ENCODE assay signal across 25 cellular contexts in the genomic region with DNA sequence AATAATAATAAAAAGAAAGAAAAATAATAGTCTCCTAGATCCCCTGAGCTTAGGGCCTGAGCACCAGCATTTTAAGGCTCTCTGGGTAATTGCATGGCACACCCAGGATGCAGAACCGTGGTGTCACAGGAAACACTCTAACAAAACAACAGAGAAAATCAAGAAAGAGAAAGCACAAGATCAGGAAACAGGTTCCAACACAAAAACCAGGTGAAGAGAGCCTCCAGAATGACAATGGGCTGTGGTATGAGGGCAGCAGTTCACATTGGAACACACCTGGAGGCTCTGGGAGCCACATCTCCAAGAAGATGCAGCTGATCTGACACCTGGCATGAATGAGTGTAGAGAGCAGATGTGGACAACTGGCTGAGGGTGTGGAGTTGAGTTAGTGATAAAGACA. TPM values are rescaled to one million over a fixed set of nuclear protein-coding genes. Genes with fewer than 3 reads are reported as not detected.
A peak's percentile ranks its signal among the peaks of the same experiment; 100 is the strongest.
DNase-seq lines count a peak whose midpoint lies in the region; ATAC-seq, FAIRE-seq and TF ChIP-seq lines count a peak whose summit lies in the region.
"Had no signal": no experiment of that assay in that cellular context is flagged by ENCODE, and none has a peak within 500 bp of the region (broad histone marks: within the 10 kb centered on the region; RNA-seq: fewer than 3 reads in every experiment).

No MANE protein-coding gene starts in this region.

- H3K27me3 Mint-ChIP-seq in activated naive CD4-positive, alpha-beta T cell treated with anti-CD3 and anti-CD28 coated beads for 36 hours (ENCODE audit: low read depth): no peaks in the 10 kb centered on the region
- peaks cover 5% of the 10 kb centered on the region for H3K27me3 Mint-ChIP-seq in T-helper 2 cell treated with Interferon-gamma antibody and Interleukin-4, amounts not matched to agents 5 μg/mL and 100 μg/mL, for 36 hours (ENCODE audit: low read depth)

- H3K4ac ChIP-seq in H1 (replicated peaks; ENCODE audit: insufficient read length, low read depth, low read length): no peak overlapping the region

- no peak for TF ChIP-seq POLR2A in H1 (IDR thresholded peaks at IDR 0.05; ENCODE audit: control extremely low read depth in 1 of 2, low read depth in 2 of 2, low read length in 2 of 2)

- H3K9ac ChIP-seq in H1 (replicated peaks in 1 of 4; ENCODE audit: extremely low read depth in 1 of 4, low read depth in 3 of 4, low read length in 3 of 4): no peak overlapping the region
- H3K9ac ChIP-seq: parathyroid adenoma had no signal

- H3K27ac Mint-ChIP-seq in activated naive CD4-positive, alpha-beta T cell treated with anti-CD3 and anti-CD28 coated beads for 36 hours: peak overlapping the region; percentile 81
- H3K27ac Mint-ChIP-seq in T-helper 2 cell treated with Interferon-gamma antibody and Interleukin-4, amounts not matched to agents 5 μg/mL and 100 μg/mL, for 36 hours: peak overlapping the region; percentile 92
- H3K27ac Mint-ChIP-seq: dendritic cell treated with granulocyte-macrophage colony-stimulating factor and Interleukin-4, amounts not matched to agents 40 ng/mL and 50 ng/mL, for 4 days; IgD-negative memory B cell; naive B cell had no signal

- no peaks in the 10 kb centered on the region for H4K20me1 ChIP-seq in H1 (replicated peaks in 1 of 2; ENCODE audit: control insufficient read depth in 1 of 2, insufficient read depth in 2 of 2, low read length in 2 of 2)

- no peak overlapping the region for H3K56ac ChIP-seq in H1 (replicated peaks; ENCODE audit: insufficient read length, low read depth, low read length)

- H3K4me1 ChIP-seq in H1 (replicated peaks in 1 of 4; ENCODE audit: control insufficient read depth in 3 of 4, insufficient read depth in 4 of 4, low read length in 3 of 4) (peaks cover 5 to 20% (median 16%) of the 10 kb centered on the region in 4 experiments), tibial artery (peaks cover 13 to 61% (median 40%) of the 10 kb centered on the region in 4 donors)
- H3K4me1 ChIP-seq: parathyroid adenoma had no signal

- peaks cover 12% of the 10 kb centered on the region for H3K9me3 Mint-ChIP-seq in activated naive CD4-positive, alpha-beta T cell treated with anti-CD3 and anti-CD28 coated beads for 36 hours
- peaks cover 9% of the 10 kb centered on the region for H3K9me3 Mint-ChIP-seq in T-helper 2 cell treated with Interferon-gamma antibody and Interleukin-4, amounts not matched to agents 5 μg/mL and 100 μg/mL, for 36 hours

- H2BK120ac ChIP-seq in H1 (replicated peaks; ENCODE audit: low read depth, low read length): no peak overlapping the region

- no peak for TF ChIP-seq EP300 in H1 (IDR thresholded peaks at IDR 0.05; ENCODE audit: borderline replicate concordance in 1 of 2, low read depth in 2 of 2, low read length in 2 of 2)

- 67% methylated on average over 1 of the region's 1 CpG; no CpG with 5 or more reads in 1 of the 2 experiments for WGBS in H1 (ENCODE audit: extremely low coverage in 1 of 2, insufficient coverage in 1 of 2, insufficient read length in 1 of 2, insufficient replicate concordance in 2 of 2, low coverage in 1 of 2, low lambda C conversion rate in 2 of 2, missing lambda C conversion rate in 1 of 2), 2 experiments

- intact Hi-C loops in activated naive CD4-positive, alpha-beta T cell treated with anti-CD3 and anti-CD28 coated beads for 36 hours (cut with micrococcal nuclease): no loop called here
- intact Hi-C loops in tibial artery (cut with DNase I; ENCODE audit: low total_unique reads): no loop called here

- H4K5ac ChIP-seq in H1 (ENCODE audit: insufficient read length, low read depth, low read length): no peak overlapping the region

- TF ChIP-seq CTCF in H1 (IDR thresholded peaks at IDR 0.05; ENCODE audit: control extremely low read depth in 1 of 3, insufficient read depth in 1 of 3, low read depth in 1 of 3, low read length in 3 of 3) (no peak), tibial artery (IDR thresholded peaks at IDR 0.05) (no peak), WERI-Rb-1 (IDR thresholded peaks at IDR 0.05; ENCODE audit: low read depth, low read length) (no peak)

- no peak overlapping the region for H3K4me3 ChIP-seq in H1 (ENCODE audit: extremely low read depth in 1 of 4, insufficient read depth in 2 of 4, low read depth in 3 of 4, low read length in 4 of 4)
- no peak overlapping the region for H3K4me3 ChIP-seq in tibial artery
- H3K4me3 ChIP-seq in WERI-Rb-1 (ENCODE audit: low read depth, low read length): no peak overlapping the region
- H3K4me3 ChIP-seq: adrenal gland, breast epithelium, gastrocnemius medialis had no signal

- H3K23me2 ChIP-seq in H1 (ENCODE audit: low read depth, low read length): no peaks in the 10 kb centered on the region

- H3K79me2 ChIP-seq in H1 (ENCODE audit: control insufficient read depth in 1 of 2, insufficient read depth in 2 of 2, low read length in 2 of 2): no peaks in the 10 kb centered on the region
- H3K79me2 ChIP-seq: parathyroid adenoma had no signal

- H2BK15ac ChIP-seq in H1 (ENCODE audit: low read length): no peak overlapping the region

- H3K79me1 ChIP-seq in H1 (ENCODE audit: low read depth, low read length): no peaks in the 10 kb centered on the region

- CTCF ChIA-PET in activated naive CD4-positive, alpha-beta T cell treated with anti-CD3 and anti-CD28 coated beads for 36 hours (lab: Charles Lee): interaction anchor here (0.7 to 2.4 kb wide), 3 partner anchors 11 to 27 kb away, joined by 4 to 11 read pairs (median 4); no protein-coding TSS in a partner anchor
- CTCF ChIA-PET in H1 (lab: Charles Lee; ENCODE audit: partially characterized antibody): interaction anchor here (22.5 to 26.4 kb wide), 2 partner anchors 4 to 10 kb away, joined by 975 read pairs; a partner anchor contains a TSS

- no peak overlapping the region for H3K18ac ChIP-seq in H1 (ENCODE audit: extremely low read depth, low read length)

- FAIRE-seq in H1 (lab: Jason Lieb, UNC): no peak
- FAIRE-seq: GM12891, kidney had no signal

- no peaks in the 10 kb centered on the region for H3K36me3 ChIP-seq in H1 (ENCODE audit: control insufficient read depth in 2 of 4, insufficient read depth in 4 of 4, low read length in 3 of 4)
- H3K36me3 ChIP-seq in tibial artery: no peaks in the 10 kb centered on the region
- no peaks in the 10 kb centered on the region for H3K36me3 ChIP-seq in WERI-Rb-1
- H3K36me3 ChIP-seq: adrenal gland, breast epithelium, gastrocnemius medialis had no signal

- H2AFZ ChIP-seq in H1 (ENCODE audit: low read length): no peak overlapping the region
- H2AFZ ChIP-seq: parathyroid adenoma had no signal

- H2BK20ac ChIP-seq in H1 (ENCODE audit: low read length): no peak overlapping the region

- no peak overlapping the region for H2AK5ac ChIP-seq in H1 (ENCODE audit: low read depth, low read length)

- no peak overlapping the region for H3K23ac ChIP-seq in H1 (ENCODE audit: insufficient read length)

- POLR2A ChIA-PET in H1 (lab: Charles Lee; ENCODE audit: partially characterized antibody): no interaction called here

- peaks cover 21% of the 10 kb centered on the region for H3K4me1 Mint-ChIP-seq in activated naive CD4-positive, alpha-beta T cell treated with anti-CD3 and anti-CD28 coated beads for 36 hours (ENCODE audit: low read depth)
- H3K4me1 Mint-ChIP-seq in T-helper 2 cell treated with Interferon-gamma antibody and Interleukin-4, amounts not matched to agents 5 μg/mL and 100 μg/mL, for 36 hours (ENCODE audit: low read depth): peaks cover 5% of the 10 kb centered on the region
- H3K4me1 Mint-ChIP-seq: IgD-negative memory B cell, naive B cell had no signal

- H3K27ac ChIP-seq in H1 (ENCODE audit: low read depth, low read length) (no peak overlapping the region), tibial artery (no peak overlapping the region), WERI-Rb-1 (no peak overlapping the region)
- H3K27ac ChIP-seq: adrenal gland, breast epithelium, C4-2B, gastrocnemius medialis, parathyroid adenoma had no signal

- H3K4me3 Mint-ChIP-seq in activated naive CD4-positive, alpha-beta T cell treated with anti-CD3 and anti-CD28 coated beads for 36 hours: no peak overlapping the region
- peak overlapping the region; percentile 51 for H3K4me3 Mint-ChIP-seq in T-helper 2 cell treated with Interferon-gamma antibody and Interleukin-4, amounts not matched to agents 5 μg/mL and 100 μg/mL, for 36 hours
- H3K4me3 Mint-ChIP-seq: dendritic cell treated with granulocyte-macrophage colony-stimulating factor and Interleukin-4, amounts not matched to agents 40 ng/mL and 50 ng/mL, for 4 days; naive B cell had no signal

- H4K91ac ChIP-seq in H1 (replicated peaks; ENCODE audit: insufficient read length, low read length): no peak overlapping the region

- 0 out of 2 replicates have a peak overlapping the region, but pooled peaks have one; percentile 44 for H2BK5ac ChIP-seq in H1 (ENCODE audit: low read depth, low read length)

- H4K8ac ChIP-seq in H1 (ENCODE audit: extremely low read depth, insufficient read depth, low read length): no peak overlapping the region

- H3K27me3 ChIP-seq in H1 (replicated peaks in 1 of 4; ENCODE audit: control insufficient read depth in 3 of 4, extremely low read depth in 1 of 4, insufficient read depth in 3 of 4, low read length in 3 of 4) (no peaks in the 10 kb centered on the region), tibial artery (no peaks in the 10 kb centered on the region), WERI-Rb-1 (ENCODE audit: insufficient read depth, low read depth, severe bottlenecking) (no peaks in the 10 kb centered on the region)
- H3K27me3 ChIP-seq: adrenal gland, breast epithelium, gastrocnemius medialis had no signal

- no peak overlapping the region for H3K14ac ChIP-seq in H1 (ENCODE audit: insufficient read length)

- peak; percentile 10 for DNase-seq in activated naive CD4-positive, alpha-beta T cell treated with anti-CD3 and anti-CD28 coated beads for 36 hours
- DNase-seq in activated naive CD4-positive, alpha-beta T cell treated with Interleukin-2 at 50 U/mL for 16 hours: no peak
- DNase-seq in T-helper 2 cell treated with Interferon-gamma antibody and Interleukin-4, amounts not matched to agents 5 μg/mL and 100 μg/mL, for 36 hours (ENCODE audit: low spot score): no peak
- no peak for DNase-seq in H1 (ENCODE audit: low read depth in 1 of 2, low spot score in 2 of 2)
- peak; percentile 3 to 5 for DNase-seq in tibial artery
- DNase-seq in WERI-Rb-1: no peak
- no peak for DNase-seq in mesenteric fat pad (ENCODE audit: low spot score)
- DNase-seq: ACHN; kidney; MM.1S; naive B cell; NCI-H1694; NCI-H748 treated with DMSO at 0.1 percent for 48 hours; Right ventricle myocardium superior; stimulated activated CD4-positive, alpha-beta T cell treated with anti-CD3 and anti-CD28 coated beads, Interleukin-2, amount 100 ng/mL, for 24 hours had no signal

- peaks cover 4% of the 10 kb centered on the region for H3K36me3 Mint-ChIP-seq in activated naive CD4-positive, alpha-beta T cell treated with anti-CD3 and anti-CD28 coated beads for 36 hours (ENCODE audit: low read depth)
- peaks cover 4% of the 10 kb centered on the region for H3K36me3 Mint-ChIP-seq in T-helper 2 cell treated with Interferon-gamma antibody and Interleukin-4, amounts not matched to agents 5 μg/mL and 100 μg/mL, for 36 hours (ENCODE audit: low read depth)

- TF ChIP-seq RAD21 in H1 (IDR thresholded peaks at IDR 0.05 in 1 of 2, conservative IDR thresholded peaks at IDR 0.05 in 1 of 2; ENCODE audit: low read depth in 2 of 2, low read length in 2 of 2): no peak

- no peak for ATAC-seq in GM19023 (IDR thresholded peaks at IDR 0.05; ENCODE audit: unreplicated experiment)
- ATAC-seq: gastrocnemius medialis had no signal

- H3K9me3 ChIP-seq in H1 (ENCODE audit: insufficient read depth in 2 of 2, low read depth in 1 of 2, low read length in 1 of 2) (peaks cover 3 to 9% of the 10 kb centered on the region in 2 experiments), tibial artery (no peaks in the 10 kb centered on the region), WERI-Rb-1 (ENCODE audit: severe bottlenecking) (peaks cover 21% of the 10 kb centered on the region)
- H3K9me3 ChIP-seq: adrenal gland, gastrocnemius medialis had no signal

- H3K4me2 ChIP-seq in H1 (ENCODE audit: insufficient read depth in 1 of 2, low read depth in 2 of 2, low read length in 2 of 2): no peak overlapping the region

- H2BK12ac ChIP-seq in H1 (ENCODE audit: low read depth, low read length): peak overlapping the region; percentile 68; the same call in 1 of the 2 replicates

RNA-seq across cellular contexts. Expression of a gene that starts 7.1 kb away (rescaled TPM):
- not detected for total RNA-seq in activated naive CD4-positive, alpha-beta T cell treated with anti-CD3 and anti-CD28 coated beads for 36 hours
- 0.96 and 1.2 TPM in 2 replicates for total RNA-seq in H1 (2021; fragmentation: NEBNext Ultra II Directional; extraction: Animal tissue kit (Norgen Biotek cat#: 25700))
- polyA plus RNA-seq in H1 (2011; rRNA removed): 1.1 and 1.2 TPM in 2 replicates
- 3.0 TPM for polyA plus RNA-seq in H1 (2011; cell fraction: cytosol; rRNA removed)
- 2.9 TPM for polyA plus RNA-seq in H1 (2011; cell fraction: nucleus; rRNA removed)
- polyA plus RNA-seq in H1 (2012, experiment 1 of 2): 0.52 to 2.5 TPM (median 2.0 TPM) in 4 replicates
- 0.93 TPM for polyA plus RNA-seq in H1 (2012, experiment 2 of 2)
- 2.1 TPM for polyA plus RNA-seq in H1 (2013, experiment 1 of 2)
- 1.8 TPM for polyA plus RNA-seq in H1 (2013, experiment 2 of 2)
- 2.3 and 2.7 TPM in 2 replicates for polyA minus RNA-seq in H1 (2011; rRNA and poly(A)+ RNA removed)
- 1.1 TPM for polyA minus RNA-seq in H1 (2011; cell fraction: cytosol; rRNA and poly(A)+ RNA removed)
- 1.4 TPM for polyA minus RNA-seq in H1 (2011; cell fraction: nucleus; rRNA and poly(A)+ RNA removed)
- 78.4 TPM for total RNA-seq in mesenteric fat pad
- total RNA-seq: T-helper 2 cell treated with Interferon-gamma antibody and Interleukin-4, amounts not matched to agents 100 ng/mL and 5 ng/mL, for 36 hours had no signal
- polyA plus RNA-seq: IgD-negative memory B cell had no signal

RNA-seq across cellular contexts. Expression of a gene that starts 8.1 kb away (rescaled TPM):
- 1 to 10 TPM in 1 of 2 experiments, under 1 TPM in 1; 0.72 to 1.2 TPM for total RNA-seq in activated naive CD4-positive, alpha-beta T cell treated with anti-CD3 and anti-CD28 coated beads for 36 hours
- total RNA-seq in H1 (2021; fragmentation: NEBNext Ultra II Directional; extraction: Animal tissue kit (Norgen Biotek cat#: 25700)): 4.4 and 4.8 TPM in 2 replicates
- polyA plus RNA-seq in H1 (2011; rRNA removed): 12.2 and 14.6 TPM in 2 replicates
- polyA plus RNA-seq in H1 (2011; cell fraction: cytosol; rRNA removed): 22.4 TPM
- polyA plus RNA-seq in H1 (2011; cell fraction: nucleus; rRNA removed): 13.2 TPM
- polyA plus RNA-seq in H1 (2012, experiment 1 of 2): 6.8 to 14.9 TPM (median 10.7 TPM) in 4 replicates
- 8.0 TPM for polyA plus RNA-seq in H1 (2012, experiment 2 of 2)
- polyA plus RNA-seq in H1 (2013, experiment 1 of 2): 6.2 TPM
- 5.9 TPM for polyA plus RNA-seq in H1 (2013, experiment 2 of 2)
- 0.88 and 3.1 TPM in 2 replicates for polyA minus RNA-seq in H1 (2011; rRNA and poly(A)+ RNA removed)
- polyA minus RNA-seq in H1 (2011; cell fraction: cytosol; rRNA and poly(A)+ RNA removed): 3.0 TPM
- 4.1 TPM for polyA minus RNA-seq in H1 (2011; cell fraction: nucleus; rRNA and poly(A)+ RNA removed)
- 265 TPM for total RNA-seq in mesenteric fat pad
- total RNA-seq: T-helper 2 cell treated with Interferon-gamma antibody and Interleukin-4, amounts not matched to agents 100 ng/mL and 5 ng/mL, for 36 hours had no signal
- polyA plus RNA-seq: IgD-negative memory B cell had no signal

RNA-seq across cellular contexts. Expression of a gene that starts 17.9 kb away (rescaled TPM):
- not detected for total RNA-seq in activated naive CD4-positive, alpha-beta T cell treated with anti-CD3 and anti-CD28 coated beads for 36 hours
- not detected in 2 replicates for total RNA-seq in H1 (2021; fragmentation: NEBNext Ultra II Directional; extraction: Animal tissue kit (Norgen Biotek cat#: 25700))
- polyA plus RNA-seq in H1 (2011; rRNA removed): not detected in 2 replicates
- polyA plus RNA-seq in H1 (2011; cell fraction: cytosol; rRNA removed): not detected
- not detected for polyA plus RNA-seq in H1 (2011; cell fraction: nucleus; rRNA removed)
- polyA plus RNA-seq in H1 (2012, experiment 1 of 2): not detected in 4 replicates
- not detected for polyA plus RNA-seq in H1 (2012, experiment 2 of 2)
- 0.08 TPM for polyA plus RNA-seq in H1 (2013, experiment 1 of 2)
- 0.20 TPM for polyA plus RNA-seq in H1 (2013, experiment 2 of 2)
- polyA minus RNA-seq in H1 (2011; rRNA and poly(A)+ RNA removed): not detected in 2 replicates
- not detected for polyA minus RNA-seq in H1 (2011; cell fraction: cytosol; rRNA and poly(A)+ RNA removed)
- polyA minus RNA-seq in H1 (2011; cell fraction: nucleus; rRNA and poly(A)+ RNA removed): not detected
- total RNA-seq in mesenteric fat pad: 543 TPM
- total RNA-seq: T-helper 2 cell treated with Interferon-gamma antibody and Interleukin-4, amounts not matched to agents 100 ng/mL and 5 ng/mL, for 36 hours had no signal
- polyA plus RNA-seq: IgD-negative memory B cell had no signal

Comparison
In these comparisons a context has a peak if more than half of its experiments do, and no peak if none do; other contexts are left out.
1. DNase-seq: peak in activated naive CD4-positive, alpha-beta T cell treated with anti-CD3 and anti-CD28 coated beads for 36 hours (single experiment) and tibial artery (2 of 2); none in activated naive CD4-positive, alpha-beta T cell treated with Interleukin-2 at 50 U/mL for 16 hours (single experiment), T-helper 2 cell treated with Interferon-gamma antibody and Interleukin-4, amounts not matched to agents 5 μg/mL and 100 μg/mL, for 36 hours (single experiment), H1 (0 of 2), WERI-Rb-1 (single experiment) and mesenteric fat pad (single experiment).
2. RNA of a gene that starts 7.1 kb away (total RNA-seq): 78.4 TPM in mesenteric fat pad (single experiment); 0.96 to 1.2 TPM in H1 and not detected in activated naive CD4-positive, alpha-beta T cell treated with anti-CD3 and anti-CD28 coated beads for 36 hours; every median in the first group is over 10 times any median in the second.
3. RNA of a gene that starts 8.1 kb away (total RNA-seq): 265 TPM in mesenteric fat pad (single experiment); 4.4 to 4.8 TPM in H1 and 0.72 to 1.2 TPM in activated naive CD4-positive, alpha-beta T cell treated with anti-CD3 and anti-CD28 coated beads for 36 hours; every median in the first group is over 10 times any median in the second.
4. RNA of a gene that starts 17.9 kb away (total RNA-seq): 543 TPM in mesenteric fat pad (single experiment); not detected in H1 and not detected in activated naive CD4-positive, alpha-beta T cell treated with anti-CD3 and anti-CD28 coated beads for 36 hours; every median in the first group is over 100 times any median in the second.